In genomic region chr12:11793896-11794295, GRCh38 we compare ENCODE assay signal across 13 cellular contexts.
DNase-seq lines count a peak whose midpoint lies in the region; ATAC-seq and TF ChIP-seq lines count a peak whose summit lies in the region.
"Had no signal": no experiment of that assay in that cellular context is flagged by ENCODE, and none has a peak within 500 bp of the region (broad histone marks: within the 10 kb centered on the region; RNA-seq: fewer than 3 reads in every experiment).

No MANE protein-coding gene starts in this region.

- no peak for TF ChIP-seq EP300 in neural cell (conservative IDR thresholded peaks at IDR 0.05; ENCODE audit: poor library complexity, severe bottlenecking)

- no peak overlapping the region for H3K4me2 ChIP-seq in neural cell (ENCODE audit: low read length)

- H3K4me3 Mint-ChIP-seq in WTC11 = no peak overlapping the region
- H3K4me3 Mint-ChIP-seq in immature natural killer cell = no peak overlapping the region
- H3K4me3 Mint-ChIP-seq: CD4-positive, CD25-positive, alpha-beta regulatory T cell; effector memory CD8-positive, alpha-beta T cell; stimulated activated effector memory CD8-positive, alpha-beta T cell treated with anti-CD3 and anti-CD28 coated beads, Interleukin-12 subunit alpha, Interleukin-12 subunit beta, amount 100 ng/mL, for 72 hours had no signal

- no peaks in the 10 kb centered on the region for H3K36me3 ChIP-seq in neural cell (ENCODE audit: insufficient read depth, low read length)
- no peaks in the 10 kb centered on the region for H3K36me3 ChIP-seq in testis (ENCODE audit: low read depth, missing control alignments)
- peaks cover 2% of the 10 kb centered on the region; the same call in 1 of the 2 replicates for H3K36me3 ChIP-seq in SJCRH30
- H3K36me3 ChIP-seq: MG63 had no signal

- WGBS in testis, 2 donors = 39 to 46% methylated on average over 7 of the region's 7 CpGs

- H3K4me1 Mint-ChIP-seq in WTC11 = peaks cover 46% of the 10 kb centered on the region
- peaks cover 34 to 84% of the 10 kb centered on the region in 2 donors for H3K4me1 Mint-ChIP-seq in immature natural killer cell

- H3K4me1 ChIP-seq in testis (peaks cover 24% of the 10 kb centered on the region), SJCRH30 (peaks cover 41% of the 10 kb centered on the region)

- no peaks in the 10 kb centered on the region for H3K79me2 ChIP-seq in neural cell (replicated peaks; ENCODE audit: insufficient read depth, low read length)

- no peak for TF ChIP-seq POLR2A in testis (IDR thresholded peaks at IDR 0.05)

- TF ChIP-seq CTCF in WTC11 (IDR thresholded peaks at IDR 0.05) = no peak
- no peak for TF ChIP-seq CTCF in neural cell (IDR thresholded peaks at IDR 0.05; ENCODE audit: poor library complexity, severe bottlenecking)
- TF ChIP-seq CTCF in testis (IDR thresholded peaks at IDR 0.05) = no peak

- H3K9me3 Mint-ChIP-seq in WTC11 (peaks cover 5% of the 10 kb centered on the region), immature natural killer cell (no peaks in the 10 kb centered on the region)
- H3K9me3 Mint-ChIP-seq: CD4-positive, CD25-positive, alpha-beta regulatory T cell; effector memory CD8-positive, alpha-beta T cell; stimulated activated effector memory CD8-positive, alpha-beta T cell treated with anti-CD3 and anti-CD28 coated beads, Interleukin-12 subunit alpha, Interleukin-12 subunit beta, amount 100 ng/mL, for 72 hours had no signal

- H3K9me3 ChIP-seq in neural cell (ENCODE audit: low read length) = no peaks in the 10 kb centered on the region
- H3K9me3 ChIP-seq in testis = no peaks in the 10 kb centered on the region
- H3K9me3 ChIP-seq in SJCRH30 (replicated peaks) = no peaks in the 10 kb centered on the region
- H3K9me3 ChIP-seq: MG63 had no signal

- CTCF ChIA-PET in WTC11 (lab: Charles Lee) = interaction anchor here (0.6 to 1.1 kb wide), 2 partner anchors 11 to 60 kb away, joined by 3 to 4 read pairs; no protein-coding TSS in a partner anchor

- no peak for TF ChIP-seq RAD21 in neural cell (conservative IDR thresholded peaks at IDR 0.05)

- H3K9ac ChIP-seq in neural cell (ENCODE audit: low read length) = no peak overlapping the region

- no peak for DNase-seq in WTC11 (ENCODE audit: low spot score)
- DNase-seq in foreskin melanocyte = peak; percentile 57
- DNase-seq in testis = no peak
- DNase-seq in immature natural killer cell = no peak
- no peak for DNase-seq in AG08395 (ENCODE audit: low spot score)
- no peak for DNase-seq in NCI-H446 (lab: John Stamatoyannopoulos, UW)
- DNase-seq in SJCRH30 = no peak
- DNase-seq: CD4-positive, CD25-positive, alpha-beta regulatory T cell; effector memory CD8-positive, alpha-beta T cell; MG63 had no signal

- 0 out of 2 replicates have a peak overlapping the region, but pooled peaks have one; percentile 8 for H3K27ac Mint-ChIP-seq in WTC11
- H3K27ac Mint-ChIP-seq in immature natural killer cell = no peak overlapping the region
- H3K27ac Mint-ChIP-seq: effector memory CD8-positive, alpha-beta T cell; stimulated activated effector memory CD8-positive, alpha-beta T cell treated with anti-CD3 and anti-CD28 coated beads, Interleukin-12 subunit alpha, Interleukin-12 subunit beta, amount 100 ng/mL, for 72 hours had no signal

- POLR2A ChIA-PET in WTC11 (lab: Charles Lee) = no interaction called here

- H3F3A ChIP-seq in neural cell (ENCODE audit: insufficient read depth, low read length, poor library complexity, severe bottlenecking) = no peaks in the 10 kb centered on the region

- H4K20me1 ChIP-seq in neural cell (ENCODE audit: insufficient read depth) = no peaks in the 10 kb centered on the region

- no peaks in the 10 kb centered on the region for H3K9me2 ChIP-seq in neural cell (ENCODE audit: insufficient read depth, low read length)

- H3K4me3 ChIP-seq in neural cell (ENCODE audit: low read length) = no peak overlapping the region
- no peak overlapping the region for H3K4me3 ChIP-seq in testis
- H3K4me3 ChIP-seq in SJCRH30 = no peak overlapping the region
- H3K4me3 ChIP-seq: MG63 had no signal

- no peaks in the 10 kb centered on the region for H3K27me3 Mint-ChIP-seq in WTC11 (ENCODE audit: low read depth)
- peaks cover 0 to 2% (median 0%) of the 10 kb centered on the region in 3 donors for H3K27me3 Mint-ChIP-seq in immature natural killer cell (ENCODE audit: low read depth in 3 of 3)
- H3K27me3 Mint-ChIP-seq: CD4-positive, CD25-positive, alpha-beta regulatory T cell; effector memory CD8-positive, alpha-beta T cell had no signal

- H3K27me3 ChIP-seq in neural cell (ENCODE audit: insufficient read depth, low read depth, low read length) = no peaks in the 10 kb centered on the region
- H3K27me3 ChIP-seq in testis = no peaks in the 10 kb centered on the region
- H3K27me3 ChIP-seq in SJCRH30 = no peaks in the 10 kb centered on the region
- H3K27me3 ChIP-seq: MG63 had no signal

- ATAC-seq in WTC11 = no peak
- ATAC-seq: activated naive CD4-positive, alpha-beta T cell treated with anti-CD3 and anti-CD28 coated beads, Interleukin-2, amount 50 U/mL, for 72 hours; effector memory CD8-positive, alpha-beta T cell; stimulated activated effector memory CD8-positive, alpha-beta T cell treated with anti-CD3 and anti-CD28 coated beads, Interleukin-12 subunit alpha, Interleukin-12 subunit beta, amount 100 ng/mL, for 72 hours had no signal

- H3K36me3 Mint-ChIP-seq in WTC11 (no peaks in the 10 kb centered on the region), immature natural killer cell (peaks cover 0 to 15% (median 10%) of the 10 kb centered on the region in 3 donors)

- peak overlapping the region; percentile 43 for H3K27ac ChIP-seq in neural cell (ENCODE audit: low read length)
- peak overlapping the region; percentile 63 to 64 for H3K27ac ChIP-seq in testis
- H3K27ac ChIP-seq in SJCRH30 = no peak overlapping the region

- intact Hi-C loops in testis (cut with DNase I; ENCODE audit: low total_unique reads) = no loop called here

- H2AFZ ChIP-seq in neural cell (ENCODE audit: low read depth, low read length) = no peak overlapping the region

TF ChIP-seq in WTC11, 78 proteins besides CTCF, POLR2A, EP300 and RAD21 (continues in another document):
- TF ChIP-seq SMAD4 (CRISPR knock-in tag; IDR thresholded peaks at IDR 0.05) (no peak), AR (CRISPR knock-in tag; IDR thresholded peaks at IDR 0.05) (no peak)

TF ChIP-seq in neural cell, 6 proteins besides CTCF, POLR2A, EP300 and RAD21:
- TF ChIP-seq POLR2AphosphoS5 (IDR thresholded peaks at IDR 0.05) = peak; percentile 42
- no peak for TF ChIP-seq MXI1 (conservative IDR thresholded peaks at IDR 0.05; ENCODE audit: poor library complexity, severe bottlenecking)
TF ChIP-seq in neural cell: peak in this region for 1.
